Comparison of ENCODE assay signal across 12 cellular contexts in genomic region chr6:100035873-100036653, GRCh38. TPM values are rescaled to one million over a fixed set of nuclear protein-coding genes. Genes with fewer than 3 reads are reported as not detected.
A peak's percentile ranks its signal among the peaks of the same experiment; 100 is the strongest.
DNase-seq lines count a peak whose midpoint lies in the region; ATAC-seq and TF ChIP-seq lines count a peak whose summit lies in the region.
"Had no signal": no experiment of that assay in that cellular context is flagged by ENCODE, and none has a peak within 500 bp of the region (broad histone marks: within the 10 kb centered on the region; RNA-seq: fewer than 3 reads in every experiment).

No MANE protein-coding gene starts in this region.

- H3K4ac ChIP-seq in H9 (ENCODE audit: low read depth, low read length): no peak overlapping the region

- H3K79me2 ChIP-seq in H9 (ENCODE audit: insufficient read depth, low read length): no peaks in the 10 kb centered on the region

- no peak overlapping the region for H3K14ac ChIP-seq in H9 (ENCODE audit: insufficient read depth, low read length)

- H3K18ac ChIP-seq in H9 (ENCODE audit: insufficient read length, low read depth, low read length): no peak overlapping the region

- H3K23me2 ChIP-seq in H9 (ENCODE audit: insufficient read length, low read depth, low read length, poor library complexity, severe bottlenecking): no peaks in the 10 kb centered on the region

- no peak overlapping the region for H3T11ph ChIP-seq in H9 (ENCODE audit: low read length)

- TF ChIP-seq CTCF in H9 (conservative IDR thresholded peaks at IDR 0.05): no peak

- no peak overlapping the region for H2BK12ac ChIP-seq in H9 (ENCODE audit: insufficient read length, low read depth, low read length)

- no peak overlapping the region for H2BK15ac ChIP-seq in H9 (ENCODE audit: low read depth, low read length)

- H2BK5ac ChIP-seq in H9 (ENCODE audit: insufficient read length, low read length): no peak overlapping the region

- TF ChIP-seq POLR2A in GM18505 (IDR thresholded peaks at IDR 0.05; ENCODE audit: borderline replicate concordance, extremely low read depth, insufficient read depth, insufficient read length): no peak

- H3K36me3 Mint-ChIP-seq in H9 (ENCODE audit: insufficient read depth in 1 of 3, low read depth in 3 of 3): peaks cover 0 to 12% (median 2%) of the 10 kb centered on the region in 3 experiments; a peak in 3 of 7 replicates

- no peak overlapping the region for H2BK20ac ChIP-seq in H9 (ENCODE audit: low read depth, low read length, poor library complexity, severe bottlenecking)

- H3K4me3 Mint-ChIP-seq in H9: no peak overlapping the region

- H4K91ac ChIP-seq in H9 (ENCODE audit: insufficient read length, low read depth, low read length): no peak overlapping the region

- H3K79me1 ChIP-seq in H9 (ENCODE audit: insufficient read depth, low read depth, low read length, poor library complexity, severe bottlenecking): no peaks in the 10 kb centered on the region

- peaks cover 12 to 15% of the 10 kb centered on the region in 2 experiments for H3K9me3 Mint-ChIP-seq in H9

- ATAC-seq in GM18505 (IDR thresholded peaks at IDR 0.05; ENCODE audit: unreplicated experiment): peak; percentile 85
- ATAC-seq in GM21526 (IDR thresholded peaks at IDR 0.05; ENCODE audit: low FRiP score, unreplicated experiment): peak; percentile 56
- ATAC-seq in HG03196 (IDR thresholded peaks at IDR 0.05; ENCODE audit: unreplicated experiment): peak; percentile 91
- ATAC-seq: body of pancreas had no signal

- no peak overlapping the region for H3K56ac ChIP-seq in H9 (ENCODE audit: insufficient read length, low read depth, low read length)

- no peak overlapping the region for H4K8ac ChIP-seq in H9 (replicated peaks; ENCODE audit: insufficient read length, low read depth, low read length)

- no peak overlapping the region for H2BK120ac ChIP-seq in H9 (ENCODE audit: low read depth, low read length, poor library complexity, severe bottlenecking)

- no peaks in the 10 kb centered on the region for H3K27me3 ChIP-seq in H9 (ENCODE audit: insufficient read depth, low read length)
- H3K27me3 ChIP-seq: body of pancreas had no signal

- peak; percentile 2 for DNase-seq in dermis blood vessel endothelial cell
- DNase-seq in H9: no peak
- DNase-seq in posterior cingulate gyrus: no peak
- DNase-seq in cerebellum (ENCODE audit: low spot score): no peak
- DNase-seq in NCI-H774 (lab: John Stamatoyannopoulos, UW): no peak
- DNase-seq: body of pancreas; NCI-H1092 treated with DMSO at 0.1 percent for 48 hours; stimulated activated CD4-positive, alpha-beta T cell treated with anti-CD3 and anti-CD28 coated beads, Interleukin-4, amount 100 ng/mL, for 1 hour had no signal

- H3K4me1 ChIP-seq in H9 (ENCODE audit: insufficient read depth, low read length): no peaks in the 10 kb centered on the region
- H3K4me1 ChIP-seq: body of pancreas had no signal

- no peak overlapping the region for H3K4me2 ChIP-seq in H9 (ENCODE audit: insufficient read depth, insufficient read length, low read length)

- no peaks in the 10 kb centered on the region for H4K20me1 ChIP-seq in H9 (ENCODE audit: control insufficient read depth, insufficient read depth, insufficient read length)

- H3K27me3 Mint-ChIP-seq in H9 (ENCODE audit: low read depth): no peaks in the 10 kb centered on the region

- H3K9ac ChIP-seq in H9 (ENCODE audit: extremely low read depth, insufficient read length, low read length): no peak overlapping the region

- no peak overlapping the region for H3K27ac Mint-ChIP-seq in H9

- no peaks in the 10 kb centered on the region for H3K9me3 ChIP-seq in H9 (ENCODE audit: control insufficient read depth, low read depth, low read length)
- H3K9me3 ChIP-seq: body of pancreas had no signal

- no CpG with 5 or more reads among the region's 8 CpGs for WGBS in H9 (ENCODE audit: extremely low coverage, insufficient read length, low lambda C conversion rate)

- H2AK5ac ChIP-seq in H9 (ENCODE audit: insufficient read length, low read length): no peak overlapping the region

- H3K27ac ChIP-seq in H9 (ENCODE audit: insufficient read length, low read depth, low read length): no peak overlapping the region
- H3K27ac ChIP-seq: body of pancreas had no signal

- intact Hi-C loops in posterior cingulate gyrus (cut with DNase I): no loop called here

- H3K23ac ChIP-seq in H9 (ENCODE audit: insufficient read length, low read depth, low read length): no peak overlapping the region

- no peaks in the 10 kb centered on the region for H3K4me1 Mint-ChIP-seq in H9

- no peak overlapping the region for H4K5ac ChIP-seq in H9 (ENCODE audit: insufficient read length, low read depth, low read length)

- no peak overlapping the region for H2AFZ ChIP-seq in H9 (ENCODE audit: low read length)

RNA-seq across cellular contexts. Expression of gene MCHR2, which starts 42.0 kb away (rescaled TPM):
- total RNA-seq in dermis blood vessel endothelial cell: not detected in 2 replicates
- not detected in 2 replicates for total RNA-seq in H9 (2021)
- total RNA-seq in cerebellum: 0.91 TPM
- total RNA-seq: body of pancreas, fibroblast of lung had no signal
